8 cellular contexts compared by ENCODE assay signal in the genomic region with DNA sequence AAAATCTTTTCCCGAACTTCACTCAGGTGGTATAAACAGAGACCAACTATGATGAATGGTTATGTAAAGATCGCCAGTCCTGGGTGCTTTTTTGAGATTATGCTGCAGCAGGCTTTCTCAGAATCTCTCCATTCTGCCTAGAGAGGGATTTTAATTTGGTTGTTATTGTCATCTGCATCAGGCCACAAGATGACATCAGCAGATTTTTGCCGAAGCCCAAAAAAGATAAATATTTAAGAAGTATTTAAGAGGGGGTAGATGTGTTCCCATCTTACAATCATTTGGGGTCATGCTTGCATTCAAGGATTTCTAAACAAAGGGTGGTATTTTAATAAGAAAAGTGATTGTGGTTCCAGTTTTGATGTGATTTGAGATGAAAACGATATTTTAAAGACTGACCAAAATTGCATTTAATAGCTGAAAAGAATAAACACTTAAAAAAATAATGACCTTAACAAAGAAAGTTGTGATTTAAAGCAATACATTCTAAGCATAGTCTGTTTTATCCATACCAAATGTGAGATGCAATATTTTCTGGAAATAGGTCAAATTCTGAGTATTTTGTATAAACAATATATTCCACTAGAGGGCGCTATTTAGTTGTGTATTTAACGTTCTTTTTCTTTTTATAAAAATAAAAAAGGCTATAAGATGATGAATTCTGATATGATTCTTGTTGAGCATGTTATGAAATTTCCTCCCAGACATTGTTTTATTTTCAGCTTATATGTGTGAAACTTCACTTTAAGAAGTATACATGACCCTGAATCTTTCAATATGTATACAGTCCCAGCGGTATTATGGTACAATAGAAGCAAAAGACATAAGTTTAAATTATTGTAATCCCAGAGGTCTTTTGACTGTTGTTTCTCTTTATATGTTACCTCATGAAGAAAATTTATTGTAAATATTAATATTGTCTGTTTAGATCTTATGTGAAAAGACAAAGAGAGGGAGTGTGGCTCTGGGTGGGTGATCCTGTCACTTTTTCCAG. TPM values are rescaled to one million over a fixed set of nuclear protein-coding genes. Genes with fewer than 3 reads are reported as not detected.
DNase-seq lines count a peak whose midpoint lies in the region; ATAC-seq and TF ChIP-seq lines count a peak whose summit lies in the region.

No MANE protein-coding gene starts in this region.

- H3K27me3 Mint-ChIP-seq in MCF 10A (ENCODE audit: insufficient read depth, unreplicated experiment) (peaks cover 26% of the 10 kb centered on the region), T-cell (no peaks in the 10 kb centered on the region)

- H3K36me3 Mint-ChIP-seq in MCF 10A (ENCODE audit: insufficient read depth, unreplicated experiment): no peaks in the 10 kb centered on the region
- no peaks in the 10 kb centered on the region for H3K36me3 Mint-ChIP-seq in T-cell

- intact Hi-C loops in MCF 10A (cut with micrococcal nuclease): loop anchor here (1.0 to 2.0 kb wide), 2 partner anchors 137 to 1304 kb away; no protein-coding TSS in a partner anchor

- ATAC-seq in GM19023 (IDR thresholded peaks at IDR 0.05; ENCODE audit: unreplicated experiment) (no peak), HG02588 (IDR thresholded peaks at IDR 0.05; ENCODE audit: unreplicated experiment) (no peak), T-cell (replicated peaks in 1 of 4) (no peak)

- no peak overlapping the region for H3K4me3 Mint-ChIP-seq in MCF 10A (ENCODE audit: unreplicated experiment)
- H3K4me3 Mint-ChIP-seq in T-cell: no peak overlapping the region

- H3K4me1 Mint-ChIP-seq in MCF 10A (ENCODE audit: insufficient read depth, unreplicated experiment) (no peaks in the 10 kb centered on the region), T-cell (no peaks in the 10 kb centered on the region)

- POLR2A ChIA-PET in MCF 10A (lab: Yijun Ruan, JAX) (no interaction called here), T-cell (lab: Charles Lee) (interaction anchor here (0.5 to 0.6 kb wide), 2 partner anchors 9 to 1286 kb away, joined by 3 to 6 read pairs; no protein-coding TSS in a partner anchor)

- peak; percentile 48 for TF ChIP-seq CTCF in MCF 10A (IDR thresholded peaks at IDR 0.05; ENCODE audit: unreplicated experiment)

- DNase-seq in DMS153 treated with DMSO at 0.1 percent for 48 hours (lab: John Stamatoyannopoulos, UW; ENCODE audit: unreplicated experiment) (peak; percentile 9), DMS153 (lab: John Stamatoyannopoulos, UW) (no peak), NCI-H1930 (lab: John Stamatoyannopoulos, UW) (peak; percentile 3 to 24), MCF 10A (ENCODE audit: unreplicated experiment) (peak; percentile 16), myocyte (ENCODE audit: low read depth) (peak; percentile 23), T-cell (no peak)

- no peaks in the 10 kb centered on the region for H3K9me3 Mint-ChIP-seq in MCF 10A (ENCODE audit: unreplicated experiment)
- no peaks in the 10 kb centered on the region for H3K9me3 Mint-ChIP-seq in T-cell

- no TSS peak for BruUV-seq in MCF 10A (replicated peaks; lab: Mats Ljungman, UMichigan)

- CTCF ChIA-PET in MCF 10A (lab: Yijun Ruan, JAX) (interaction anchor here (0.5 to 2.2 kb wide), 34 partner anchors 9 to 1324 kb away, joined by 3 to 12 read pairs (median 4); no protein-coding TSS in a partner anchor), T-cell (lab: Charles Lee) (interaction anchor here (0.6 to 1.2 kb wide), 6 partner anchors 133 to 1308 kb away, joined by 3 to 4 read pairs (median 3); no protein-coding TSS in a partner anchor)

- no peak overlapping the region for H3K27ac Mint-ChIP-seq in MCF 10A (ENCODE audit: low read depth, unreplicated experiment)
- no peak overlapping the region for H3K27ac Mint-ChIP-seq in T-cell

RNA-seq across cellular contexts. Expression of a gene that starts 51.0 kb away (rescaled TPM):
- 13.0 and 13.8 TPM in 2 replicates for total RNA-seq in MCF 10A (2022)
- 8.4 and 9.1 TPM in 2 replicates for total RNA-seq in myocyte
- 10.7 TPM for polyA plus RNA-seq in myocyte (2012)
- total RNA-seq in T-cell: 10 to 100 TPM in 4 of 5 donors, 1 to 10 TPM in 1; 8.1 to 12.1 (median 11.7) TPM

Comparison
In these comparisons a context has a peak if more than half of its experiments do, and no peak if none do; other contexts are left out.
1. DNase-seq: peak in DMS153 treated with DMSO at 0.1 percent for 48 hours (single experiment), NCI-H1930 (2 of 2), MCF 10A (single experiment) and myocyte (single experiment); none in DMS153 (single experiment) and T-cell (0 of 34).